In genomic region chr1:175890958-175891357, GRCh38 we compare ENCODE assay signal across 28 cellular contexts.
"Had no signal": no experiment of that assay in that cellular context is flagged by ENCODE, and none has a peak within 500 bp of the region (broad histone marks: within the 10 kb centered on the region; RNA-seq: fewer than 3 reads in every experiment).

No MANE protein-coding gene starts in this region.

- H3K9me3 ChIP-seq: ascending aorta, breast epithelium, esophagus squamous epithelium had no signal

- H3K27ac ChIP-seq: ascending aorta, breast epithelium, cardiac muscle cell, coronary artery, dorsolateral prefrontal cortex, epithelial cell of prostate, esophagus squamous epithelium had no signal

- DNase-seq: activated CD4-positive, alpha-beta memory T cell treated with anti-CD3 and anti-CD28 coated beads for 36 hours; activated CD4-positive, alpha-beta T cell treated with anti-CD3 and anti-CD28 coated beads for 36 hours; activated CD4-positive, alpha-beta T cell treated with anti-CD3 and anti-CD28 coated beads, Interleukin-2, amount 10 ng/mL, durations not matched to agents 24 days and 14 days; activated CD4-positive, CD25-positive, alpha-beta regulatory T cell; activated CD4-positive, CD25-positive, alpha-beta regulatory T cell treated with anti-CD3 and anti-CD28 coated beads, Interleukin-2, amount 50 U/mL, for 72 hours; activated CD8-positive, alpha-beta T cell treated with anti-CD3 and anti-CD28 coated beads, Interleukin-2, amount 10 ng/mL, durations not matched to agents 7 days and 5 days; activated gamma-delta T cell; activated naive CD4-positive, alpha-beta T cell; activated naive CD4-positive, alpha-beta T cell treated with anti-CD3 and anti-CD28 coated beads, Interleukin-2, amount 10 ng/mL, durations not matched to agents 7 days and 5 days; activated naive CD8-positive, alpha-beta T cell treated with anti-CD3 and anti-CD28 coated beads, Interleukin-2, amount 10 ng/mL, durations not matched to agents 7 days and 5 days; activated T-cell treated with anti-CD3 and anti-CD28 coated beads for 4 hours; activated T-cell treated with anti-CD3 and anti-CD28 coated beads, Interleukin-2, amount 50 U/mL, for 24 hours; activated T-cell treated with anti-CD3 and anti-CD28 coated beads, Interleukin-2, amount 50 U/mL, for 72 hours; dorsolateral prefrontal cortex; effector memory CD8-positive, alpha-beta T cell; esophagus squamous epithelium; foreskin melanocyte; head of caudate nucleus; T-helper 2 cell had no signal

- H3K27me3 Mint-ChIP-seq: activated CD4-positive, alpha-beta memory T cell treated with anti-CD3 and anti-CD28 coated beads for 36 hours; activated CD4-positive, alpha-beta T cell treated with anti-CD3 and anti-CD28 coated beads, Interleukin-2, amount 10 ng/mL, durations not matched to agents 24 days and 14 days; central memory CD8-positive, alpha-beta T cell had no signal

- H3K4me3 ChIP-seq: ascending aorta, breast epithelium, cardiac muscle cell, coronary artery, dorsolateral prefrontal cortex, esophagus squamous epithelium had no signal

- H3K4me1 Mint-ChIP-seq: activated CD4-positive, alpha-beta T cell treated with anti-CD3 and anti-CD28 coated beads for 36 hours; activated CD4-positive, alpha-beta T cell treated with anti-CD3 and anti-CD28 coated beads, Interleukin-2, amount 10 ng/mL, durations not matched to agents 24 days and 14 days; activated naive CD4-positive, alpha-beta T cell treated with anti-CD3 and anti-CD28 coated beads, Interleukin-2, amount 10 ng/mL, durations not matched to agents 7 days and 5 days; activated naive CD8-positive, alpha-beta T cell treated with anti-CD3 and anti-CD28 coated beads, Interleukin-2, amount 10 ng/mL, durations not matched to agents 7 days and 5 days; central memory CD8-positive, alpha-beta T cell had no signal

- ATAC-seq: activated CD4-positive, alpha-beta T cell treated with anti-CD3 and anti-CD28 coated beads for 36 hours; activated CD8-positive, alpha-beta T cell treated with anti-CD3 and anti-CD28 coated beads, Interleukin-2, amount 10 ng/mL, durations not matched to agents 7 days and 5 days; activated naive CD4-positive, alpha-beta T cell treated with anti-CD3 and anti-CD28 coated beads, Interleukin-2, amount 50 U/mL, for 72 hours; activated T-cell treated with anti-CD3 and anti-CD28 coated beads, Interleukin-2, amount 50 U/mL, for 72 hours; effector memory CD8-positive, alpha-beta T cell had no signal

- H3K4me1 ChIP-seq: breast epithelium had no signal

- H3K9me3 Mint-ChIP-seq: activated CD4-positive, alpha-beta memory T cell treated with anti-CD3 and anti-CD28 coated beads for 36 hours; activated CD4-positive, alpha-beta T cell treated with anti-CD3 and anti-CD28 coated beads, Interleukin-2, amount 10 ng/mL, durations not matched to agents 24 days and 14 days; activated naive CD4-positive, alpha-beta T cell treated with anti-CD3 and anti-CD28 coated beads, Interleukin-2, amount 50 U/mL, for 72 hours; activated T-cell treated with anti-CD3 and anti-CD28 coated beads, Interleukin-2, amount 50 U/mL, for 72 hours; central memory CD8-positive, alpha-beta T cell; effector memory CD8-positive, alpha-beta T cell had no signal

- H3K4me3 Mint-ChIP-seq: activated CD4-positive, alpha-beta memory T cell treated with anti-CD3 and anti-CD28 coated beads for 36 hours; activated CD4-positive, alpha-beta T cell treated with anti-CD3 and anti-CD28 coated beads for 36 hours; activated CD4-positive, alpha-beta T cell treated with anti-CD3 and anti-CD28 coated beads, Interleukin-2, amount 10 ng/mL, durations not matched to agents 24 days and 14 days; activated CD8-positive, alpha-beta T cell treated with anti-CD3 and anti-CD28 coated beads, Interleukin-2, amount 10 ng/mL, durations not matched to agents 7 days and 5 days; activated naive CD4-positive, alpha-beta T cell treated with anti-CD3 and anti-CD28 coated beads, Interleukin-2, amount 10 ng/mL, durations not matched to agents 7 days and 5 days; activated naive CD8-positive, alpha-beta T cell treated with anti-CD3 and anti-CD28 coated beads, Interleukin-2, amount 10 ng/mL, durations not matched to agents 7 days and 5 days; activated T-cell treated with anti-CD3 and anti-CD28 coated beads, Interleukin-2, amount 50 U/mL, for 24 hours; activated T-cell treated with anti-CD3 and anti-CD28 coated beads, Interleukin-2, amount 50 U/mL, for 72 hours; brain; central memory CD8-positive, alpha-beta T cell; dendritic cell treated with granulocyte-macrophage colony-stimulating factor and Interleukin-4, amounts not matched to agents 40 ng/mL and 50 ng/mL, for 4 days; effector memory CD8-positive, alpha-beta T cell had no signal

- H3K36me3 Mint-ChIP-seq: activated naive CD4-positive, alpha-beta T cell treated with anti-CD3 and anti-CD28 coated beads, Interleukin-2, amount 10 ng/mL, durations not matched to agents 7 days and 5 days; activated naive CD4-positive, alpha-beta T cell treated with anti-CD3 and anti-CD28 coated beads, Interleukin-2, amount 50 U/mL, for 72 hours; brain had no signal

- H3K36me3 ChIP-seq: ascending aorta, breast epithelium, cardiac muscle cell, esophagus squamous epithelium had no signal

- H3K27me3 ChIP-seq: ascending aorta, breast epithelium, cardiac muscle cell, dorsolateral prefrontal cortex had no signal

- H3K27ac Mint-ChIP-seq: activated CD4-positive, alpha-beta memory T cell treated with anti-CD3 and anti-CD28 coated beads for 36 hours; activated CD4-positive, alpha-beta T cell treated with anti-CD3 and anti-CD28 coated beads for 36 hours; activated CD4-positive, alpha-beta T cell treated with anti-CD3 and anti-CD28 coated beads, Interleukin-2, amount 10 ng/mL, durations not matched to agents 24 days and 14 days; activated CD8-positive, alpha-beta T cell treated with anti-CD3 and anti-CD28 coated beads, Interleukin-2, amount 10 ng/mL, durations not matched to agents 7 days and 5 days; activated naive CD4-positive, alpha-beta T cell treated with anti-CD3 and anti-CD28 coated beads, Interleukin-2, amount 10 ng/mL, durations not matched to agents 7 days and 5 days; activated naive CD4-positive, alpha-beta T cell treated with anti-CD3 and anti-CD28 coated beads, Interleukin-2, amount 50 U/mL, for 72 hours; activated naive CD8-positive, alpha-beta T cell treated with anti-CD3 and anti-CD28 coated beads, Interleukin-2, amount 10 ng/mL, durations not matched to agents 7 days and 5 days; activated T-cell treated with anti-CD3 and anti-CD28 coated beads, Interleukin-2, amount 50 U/mL, for 24 hours; activated T-cell treated with anti-CD3 and anti-CD28 coated beads, Interleukin-2, amount 50 U/mL, for 72 hours; brain; dendritic cell treated with granulocyte-macrophage colony-stimulating factor and Interleukin-4, amounts not matched to agents 40 ng/mL and 50 ng/mL, for 4 days; effector memory CD8-positive, alpha-beta T cell had no signal
